Comparison of ENCODE assay signal across 1 cellular context in genomic region chr2:20381457-20381856, GRCh38.
A peak's percentile ranks its signal among the peaks of the same experiment; 100 is the strongest.
TF ChIP-seq lines count a peak whose summit lies in the region.

No MANE protein-coding gene starts in this region.

TF ChIP-seq in HepG2, 621 proteins besides CTCF, POLR2A, EP300 and RAD21 (continued from another document):
- TF ChIP-seq ZBTB25 (CRISPR knock-in tag; IDR thresholded peaks at IDR 0.05) (no peak), ZNF251 (CRISPR knock-in tag; IDR thresholded peaks at IDR 0.05) (no peak), ZNF292 (CRISPR knock-in tag; IDR thresholded peaks at IDR 0.05; ENCODE audit: borderline replicate concordance, low read depth) (peak; percentile 30; the same call in 1 of the 2 replicates), ZNF275 (CRISPR knock-in tag; IDR thresholded peaks at IDR 0.05; ENCODE audit: borderline replicate concordance) (no peak), ZFY (CRISPR knock-in tag; IDR thresholded peaks at IDR 0.05) (no peak), SSRP1 (CRISPR knock-in tag; IDR thresholded peaks at IDR 0.05) (no peak), HOXA7 (CRISPR knock-in tag; IDR thresholded peaks at IDR 0.05) (no peak), ZFP36L1 (CRISPR knock-in tag; IDR thresholded peaks at IDR 0.05) (no peak), MEIS2 (CRISPR knock-in tag; IDR thresholded peaks at IDR 0.05) (no peak), JARID2 (CRISPR knock-in tag; IDR thresholded peaks at IDR 0.05; ENCODE audit: insufficient replicate concordance) (no peak), CHD2 (IDR thresholded peaks at IDR 0.05; ENCODE audit: low read depth, low read length) (no peak), ZNF234 (CRISPR knock-in tag; conservative IDR thresholded peaks at IDR 0.05) (no peak), ZNF136 (CRISPR knock-in tag; IDR thresholded peaks at IDR 0.05; ENCODE audit: low read depth) (no peak), XRCC5 (optimal IDR thresholded peaks at IDR 0.05; ENCODE audit: low read length) (peak; percentile 31), BCL6 (CRISPR knock-in tag; IDR thresholded peaks at IDR 0.05) (peak; percentile 33; the same call in 1 of the 2 replicates), MAFG (CRISPR knock-in tag; IDR thresholded peaks at IDR 0.05) (no peak), MTA3 (CRISPR knock-in tag; IDR thresholded peaks at IDR 0.05) (no peak), CEBPB (IDR thresholded peaks at IDR 0.05; ENCODE audit: borderline replicate concordance, low read depth, low read length) (no peak), PHF20 (CRISPR knock-in tag; IDR thresholded peaks at IDR 0.05) (no peak), LCORL (IDR thresholded peaks at IDR 0.05) (no peak), LCORL (CRISPR knock-in tag; IDR thresholded peaks at IDR 0.05) (peak; percentile 48; the same call in 1 of the 2 replicates), SALL1 (CRISPR knock-in tag; IDR thresholded peaks at IDR 0.05) (peak; percentile 17; the same call in 1 of the 2 replicates), SMARCE1 (IDR thresholded peaks at IDR 0.05; ENCODE audit: borderline replicate concordance) (no peak), ZNF350 (CRISPR knock-in tag; IDR thresholded peaks at IDR 0.05; ENCODE audit: borderline replicate concordance, low read depth) (no peak)
- TF ChIP-seq, protein P1, sequence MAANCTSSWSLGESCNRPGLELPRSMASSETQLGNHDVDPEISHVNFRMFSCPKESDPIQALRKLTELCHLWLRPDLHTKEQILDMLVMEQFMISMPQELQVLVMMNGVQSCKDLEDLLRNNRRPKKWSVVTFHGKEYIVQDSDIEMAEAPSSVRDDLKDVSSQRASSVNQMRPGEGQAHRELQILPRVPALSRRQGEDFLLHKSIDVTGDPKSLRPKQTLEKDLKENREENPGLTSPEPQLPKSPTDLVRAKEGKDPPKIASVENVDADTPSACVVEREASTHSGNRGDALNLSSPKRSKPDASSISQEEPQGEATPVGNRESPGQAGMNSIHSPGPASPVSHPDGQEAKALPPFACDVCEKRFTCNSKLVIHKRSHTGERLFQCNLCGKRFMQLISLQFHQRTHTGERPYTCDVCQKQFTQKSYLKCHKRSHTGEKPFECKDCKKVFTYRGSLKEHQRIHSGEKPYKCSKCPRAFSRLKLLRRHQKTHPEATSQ (CRISPR knock-in tag; IDR thresholded peaks at IDR 0.05; ENCODE audit: borderline replicate concordance) = no peak
- TF ChIP-seq, protein P2, sequence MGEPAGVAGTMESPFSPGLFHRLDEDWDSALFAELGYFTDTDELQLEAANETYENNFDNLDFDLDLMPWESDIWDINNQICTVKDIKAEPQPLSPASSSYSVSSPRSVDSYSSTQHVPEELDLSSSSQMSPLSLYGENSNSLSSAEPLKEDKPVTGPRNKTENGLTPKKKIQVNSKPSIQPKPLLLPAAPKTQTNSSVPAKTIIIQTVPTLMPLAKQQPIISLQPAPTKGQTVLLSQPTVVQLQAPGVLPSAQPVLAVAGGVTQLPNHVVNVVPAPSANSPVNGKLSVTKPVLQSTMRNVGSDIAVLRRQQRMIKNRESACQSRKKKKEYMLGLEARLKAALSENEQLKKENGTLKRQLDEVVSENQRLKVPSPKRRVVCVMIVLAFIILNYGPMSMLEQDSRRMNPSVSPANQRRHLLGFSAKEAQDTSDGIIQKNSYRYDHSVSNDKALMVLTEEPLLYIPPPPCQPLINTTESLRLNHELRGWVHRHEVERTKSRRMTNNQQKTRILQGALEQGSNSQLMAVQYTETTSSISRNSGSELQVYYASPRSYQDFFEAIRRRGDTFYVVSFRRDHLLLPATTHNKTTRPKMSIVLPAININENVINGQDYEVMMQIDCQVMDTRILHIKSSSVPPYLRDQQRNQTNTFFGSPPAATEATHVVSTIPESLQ (CRISPR knock-in tag; conservative IDR thresholded peaks at IDR 0.05) = no peak
- TF ChIP-seq, protein P3, sequence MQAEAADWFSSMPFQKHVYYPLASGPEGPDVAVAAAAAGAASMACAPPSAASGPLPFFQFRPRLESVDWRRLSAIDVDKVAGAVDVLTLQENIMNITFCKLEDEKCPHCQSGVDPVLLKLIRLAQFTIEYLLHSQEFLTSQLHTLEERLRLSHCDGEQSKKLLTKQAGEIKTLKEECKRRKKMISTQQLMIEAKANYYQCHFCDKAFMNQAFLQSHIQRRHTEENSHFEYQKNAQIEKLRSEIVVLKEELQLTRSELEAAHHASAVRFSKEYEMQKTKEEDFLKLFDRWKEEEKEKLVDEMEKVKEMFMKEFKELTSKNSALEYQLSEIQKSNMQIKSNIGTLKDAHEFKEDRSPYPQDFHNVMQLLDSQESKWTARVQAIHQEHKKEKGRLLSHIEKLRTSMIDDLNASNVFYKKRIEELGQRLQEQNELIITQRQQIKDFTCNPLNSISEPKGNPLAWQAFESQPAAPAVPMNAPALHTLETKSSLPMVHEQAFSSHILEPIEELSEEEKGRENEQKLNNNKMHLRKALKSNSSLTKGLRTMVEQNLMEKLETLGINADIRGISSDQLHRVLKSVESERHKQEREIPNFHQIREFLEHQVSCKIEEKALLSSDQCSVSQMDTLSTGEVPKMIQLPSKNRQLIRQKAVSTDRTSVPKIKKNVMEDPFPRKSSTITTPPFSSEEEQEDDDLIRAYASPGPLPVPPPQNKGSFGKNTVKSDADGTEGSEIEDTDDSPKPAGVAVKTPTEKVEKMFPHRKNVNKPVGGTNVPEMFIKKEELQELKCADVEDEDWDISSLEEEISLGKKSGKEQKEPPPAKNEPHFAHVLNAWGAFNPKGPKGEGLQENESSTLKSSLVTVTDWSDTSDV (CRISPR knock-in tag; IDR thresholded peaks at IDR 0.05) = no peak
